21 cellular contexts compared by ENCODE assay signal in genomic region chr1:147071142-147071541, GRCh38.
DNase-seq lines count a peak whose midpoint lies in the region; ATAC-seq and TF ChIP-seq lines count a peak whose summit lies in the region.
"Had no signal": no experiment of that assay in that cellular context is flagged by ENCODE, and none has a peak within 500 bp of the region (broad histone marks: within the 10 kb centered on the region; RNA-seq: fewer than 3 reads in every experiment).

No MANE protein-coding gene starts in this region.

- H3K27ac ChIP-seq in GM23338 (ENCODE audit: low read depth): no peak overlapping the region
- no peak overlapping the region for H3K27ac ChIP-seq in osteoblast (ENCODE audit: low read depth, low read length)
- no peak overlapping the region for H3K27ac ChIP-seq in Karpas-422 (ENCODE audit: low read length)
- no peak overlapping the region for H3K27ac ChIP-seq in gastrocnemius medialis
- H3K27ac ChIP-seq: 22Rv1, A549, BLaER1 had no signal

- H3K27ac Mint-ChIP-seq in activated naive CD8-positive, alpha-beta T cell treated with anti-CD3 and anti-CD28 coated beads for 36 hours: peak overlapping the region; percentile 30
- no peak overlapping the region for H3K27ac Mint-ChIP-seq in activated naive CD8-positive, alpha-beta T cell treated with anti-CD3 and anti-CD28 coated beads, Interleukin-2, amount 50 U/mL, for 24 hours
- H3K27ac Mint-ChIP-seq in GM23338: no peak overlapping the region
- H3K27ac Mint-ChIP-seq in glutamatergic neuron (ENCODE audit: unreplicated experiment): no peak overlapping the region
- H3K27ac Mint-ChIP-seq: CD14-positive monocyte; CD4-positive, CD25-positive, alpha-beta regulatory T cell; CD8-positive, alpha-beta T cell had no signal

- H2AFZ ChIP-seq in GM23338 (no peak overlapping the region), osteoblast (ENCODE audit: low read length) (no peak overlapping the region), Karpas-422 (ENCODE audit: low read length) (no peak overlapping the region)

- no peak overlapping the region for H3K4me3 ChIP-seq in GM23338
- no peak overlapping the region for H3K4me3 ChIP-seq in osteoblast (ENCODE audit: insufficient read depth, low read length)
- no peak overlapping the region for H3K4me3 ChIP-seq in Karpas-422 (ENCODE audit: low read length)
- H3K4me3 ChIP-seq in gastrocnemius medialis: no peak overlapping the region
- H3K4me3 ChIP-seq: A549, BLaER1 had no signal

- peaks cover 1% of the 10 kb centered on the region for H3K36me3 Mint-ChIP-seq in activated naive CD8-positive, alpha-beta T cell treated with anti-CD3 and anti-CD28 coated beads for 36 hours
- no peaks in the 10 kb centered on the region for H3K36me3 Mint-ChIP-seq in activated naive CD8-positive, alpha-beta T cell treated with anti-CD3 and anti-CD28 coated beads, Interleukin-2, amount 50 U/mL, for 24 hours (ENCODE audit: low read depth)
- no peaks in the 10 kb centered on the region for H3K36me3 Mint-ChIP-seq in GM23338 (ENCODE audit: low read depth)
- peaks cover 22% of the 10 kb centered on the region for H3K36me3 Mint-ChIP-seq in glutamatergic neuron (ENCODE audit: unreplicated experiment)
- H3K36me3 Mint-ChIP-seq: CD4-positive, CD25-positive, alpha-beta regulatory T cell; CD8-positive, alpha-beta T cell had no signal

- H3K9me3 Mint-ChIP-seq in activated naive CD8-positive, alpha-beta T cell treated with anti-CD3 and anti-CD28 coated beads for 36 hours: peaks cover 9% of the 10 kb centered on the region
- no peaks in the 10 kb centered on the region for H3K9me3 Mint-ChIP-seq in activated naive CD8-positive, alpha-beta T cell treated with anti-CD3 and anti-CD28 coated beads, Interleukin-2, amount 50 U/mL, for 24 hours
- H3K9me3 Mint-ChIP-seq in GM23338 (no peaks in the 10 kb centered on the region), glutamatergic neuron (ENCODE audit: unreplicated experiment) (peaks cover 3% of the 10 kb centered on the region)
- H3K9me3 Mint-ChIP-seq: CD8-positive, alpha-beta T cell had no signal

- peaks cover 62% of the 10 kb centered on the region for H3K27me3 ChIP-seq in GM23338 (ENCODE audit: insufficient read depth)
- peaks cover 51% of the 10 kb centered on the region for H3K27me3 ChIP-seq in osteoblast (ENCODE audit: insufficient read depth, low read length)
- no peaks in the 10 kb centered on the region for H3K27me3 ChIP-seq in Karpas-422 (ENCODE audit: low read length)
- peaks cover 15 to 48% (median 42%) of the 10 kb centered on the region in 3 donors for H3K27me3 ChIP-seq in gastrocnemius medialis
- H3K27me3 ChIP-seq: BLaER1 had no signal

- H3K4me2 ChIP-seq in GM23338 (no peak overlapping the region), osteoblast (ENCODE audit: insufficient read depth, low read length) (no peak overlapping the region), Karpas-422 (ENCODE audit: low read depth, low read length, poor library complexity, severe bottlenecking) (no peak overlapping the region)
- H3K4me2 ChIP-seq: A549, BLaER1 had no signal

- peaks cover 4% of the 10 kb centered on the region; the same call in 1 of the 2 replicates for H3K4me1 ChIP-seq in GM23338 (ENCODE audit: insufficient read depth)
- H3K4me1 ChIP-seq in osteoblast (ENCODE audit: insufficient read depth, low read length): no peaks in the 10 kb centered on the region
- no peaks in the 10 kb centered on the region for H3K4me1 ChIP-seq in Karpas-422 (ENCODE audit: low read length)
- no peaks in the 10 kb centered on the region for H3K4me1 ChIP-seq in gastrocnemius medialis
- H3K4me1 ChIP-seq: A549, BE2C, BLaER1, Caco-2 had no signal

- H3K79me2 ChIP-seq in GM23338 (replicated peaks; ENCODE audit: insufficient read depth) (no peaks in the 10 kb centered on the region), osteoblast (ENCODE audit: insufficient read depth, low read length) (no peaks in the 10 kb centered on the region), Karpas-422 (ENCODE audit: low read length) (no peaks in the 10 kb centered on the region)

- H4K20me1 ChIP-seq in GM23338 (replicated peaks; ENCODE audit: insufficient read depth) (no peaks in the 10 kb centered on the region), osteoblast (ENCODE audit: insufficient read depth, low read length) (no peaks in the 10 kb centered on the region), Karpas-422 (ENCODE audit: insufficient read depth, low read depth, low read length) (no peaks in the 10 kb centered on the region)
- H4K20me1 ChIP-seq: BLaER1 had no signal

- in situ Hi-C loops in gastrocnemius medialis (cut with MboI; ENCODE audit: low sequenced_read_pairs in 4 of 4): no loop called here

- no peaks in the 10 kb centered on the region for H3K36me3 ChIP-seq in GM23338 (ENCODE audit: insufficient read depth)
- no peaks in the 10 kb centered on the region for H3K36me3 ChIP-seq in osteoblast (ENCODE audit: insufficient read depth, low read length)
- no peaks in the 10 kb centered on the region for H3K36me3 ChIP-seq in Karpas-422 (ENCODE audit: insufficient read depth, low read length)
- no peaks in the 10 kb centered on the region for H3K36me3 ChIP-seq in gastrocnemius medialis
- H3K36me3 ChIP-seq: BE2C, BLaER1 had no signal

- intact Hi-C loops in gastrocnemius medialis (cut with DNase I; ENCODE audit: low total_unique reads): no loop called here

- peaks cover 65% of the 10 kb centered on the region for H3K27me3 Mint-ChIP-seq in activated naive CD8-positive, alpha-beta T cell treated with anti-CD3 and anti-CD28 coated beads for 36 hours
- H3K27me3 Mint-ChIP-seq in activated naive CD8-positive, alpha-beta T cell treated with anti-CD3 and anti-CD28 coated beads, Interleukin-2, amount 50 U/mL, for 24 hours: peaks cover 61% of the 10 kb centered on the region
- H3K27me3 Mint-ChIP-seq in GM23338 (ENCODE audit: insufficient read depth, low read depth, poor library complexity): peaks cover 19% of the 10 kb centered on the region
- peaks cover 13% of the 10 kb centered on the region for H3K27me3 Mint-ChIP-seq in glutamatergic neuron (ENCODE audit: unreplicated experiment)

- H3K9me2 ChIP-seq in GM23338 (ENCODE audit: insufficient read depth): 0 out of 2 replicates have a peak, but pooled peaks cover 5% of the 10 kb centered on the region
- H3K9me2 ChIP-seq in Karpas-422 (replicated peaks; ENCODE audit: insufficient read depth, low read length): no peaks in the 10 kb centered on the region

- H3F3A ChIP-seq in GM23338 (replicated peaks; ENCODE audit: low read depth): peaks cover 5% of the 10 kb centered on the region; the same call in 1 of the 2 replicates

- no peak overlapping the region for H3K4me3 Mint-ChIP-seq in activated naive CD8-positive, alpha-beta T cell treated with anti-CD3 and anti-CD28 coated beads for 36 hours
- no peak overlapping the region for H3K4me3 Mint-ChIP-seq in activated naive CD8-positive, alpha-beta T cell treated with anti-CD3 and anti-CD28 coated beads, Interleukin-2, amount 50 U/mL, for 24 hours
- H3K4me3 Mint-ChIP-seq in GM23338 (no peak overlapping the region), glutamatergic neuron (ENCODE audit: unreplicated experiment) (peak overlapping the region; percentile 14)
- H3K4me3 Mint-ChIP-seq: CD4-positive, CD25-positive, alpha-beta regulatory T cell had no signal

- TF ChIP-seq POLR2A in gastrocnemius medialis (IDR thresholded peaks at IDR 0.05): no peak

- ATAC-seq in activated naive CD8-positive, alpha-beta T cell treated with anti-CD3 and anti-CD28 coated beads, Interleukin-2, amount 50 U/mL, for 24 hours: no peak
- ATAC-seq in GM23338 (no peak), GM19023 (IDR thresholded peaks at IDR 0.05; ENCODE audit: unreplicated experiment) (no peak), gastrocnemius medialis (no peak)
- ATAC-seq: A549; CD8-positive, alpha-beta T cell had no signal

- H3K9me3 ChIP-seq in osteoblast (ENCODE audit: low read depth, low read length): no peaks in the 10 kb centered on the region
- no peaks in the 10 kb centered on the region for H3K9me3 ChIP-seq in Karpas-422 (ENCODE audit: low read length)
- H3K9me3 ChIP-seq in gastrocnemius medialis: no peaks in the 10 kb centered on the region
- H3K9me3 ChIP-seq: A549, BE2C, Caco-2 had no signal

- H3K4me1 Mint-ChIP-seq in activated naive CD8-positive, alpha-beta T cell treated with anti-CD3 and anti-CD28 coated beads for 36 hours: peaks cover 25% of the 10 kb centered on the region
- peaks cover 16% of the 10 kb centered on the region for H3K4me1 Mint-ChIP-seq in activated naive CD8-positive, alpha-beta T cell treated with anti-CD3 and anti-CD28 coated beads, Interleukin-2, amount 50 U/mL, for 24 hours
- H3K4me1 Mint-ChIP-seq in GM23338 (0 out of 3 replicates have a peak, but pooled peaks cover 3% of the 10 kb centered on the region), glutamatergic neuron (ENCODE audit: low read depth, unreplicated experiment) (no peaks in the 10 kb centered on the region)

- DNase-seq in activated naive CD8-positive, alpha-beta T cell treated with anti-CD3 and anti-CD28 coated beads for 36 hours: no peak
- no peak for DNase-seq in activated naive CD8-positive, alpha-beta T cell treated with anti-CD3 and anti-CD28 coated beads, Interleukin-2, amount 50 U/mL, for 24 hours
- DNase-seq in GM23338 (ENCODE audit: low spot score): no peak
- DNase-seq in glutamatergic neuron: no peak
- DNase-seq in osteoblast (ENCODE audit: insufficient read length, low spot score, missing footprints): peak; percentile 55
- no peak for DNase-seq in Karpas-422
- DNase-seq in gastrocnemius medialis: no peak
- DNase-seq: AML-193; BE2C; C1 segment of cervical spinal cord; Caco-2; Calu3; CD4-positive, CD25-positive, alpha-beta regulatory T cell; CD8-positive, alpha-beta T cell; DMS79 treated with DMSO at 0.1 percent for 48 hours; GF-D8 had no signal

- H3K9ac ChIP-seq in Karpas-422 (ENCODE audit: low read length): no peak overlapping the region
- H3K9ac ChIP-seq: BLaER1 had no signal

- TF ChIP-seq CTCF in GM23338 (conservative IDR thresholded peaks at IDR 0.05; ENCODE audit: low read depth in 2 of 2): no peak
- TF ChIP-seq CTCF in glutamatergic neuron (IDR thresholded peaks at IDR 0.05; ENCODE audit: partially characterized antibody, unreplicated experiment): no peak
- no peak for TF ChIP-seq CTCF in osteoblast (IDR thresholded peaks at IDR 0.05; ENCODE audit: extremely low read depth, low read depth, low read length)
- no peak for TF ChIP-seq CTCF in gastrocnemius medialis (IDR thresholded peaks at IDR 0.05 in 4 of 5, conservative IDR thresholded peaks at IDR 0.05 in 1 of 5)

TF ChIP-seq in GM23338, 12 proteins besides CTCF, POLR2A, EP300 and RAD21 (continues in another document):
- TF ChIP-seq EZH2 (IDR thresholded peaks at IDR 0.05; ENCODE audit: low read depth, unreplicated experiment): peak; percentile 13
